10 cellular contexts compared by ENCODE assay signal in the genomic region with DNA sequence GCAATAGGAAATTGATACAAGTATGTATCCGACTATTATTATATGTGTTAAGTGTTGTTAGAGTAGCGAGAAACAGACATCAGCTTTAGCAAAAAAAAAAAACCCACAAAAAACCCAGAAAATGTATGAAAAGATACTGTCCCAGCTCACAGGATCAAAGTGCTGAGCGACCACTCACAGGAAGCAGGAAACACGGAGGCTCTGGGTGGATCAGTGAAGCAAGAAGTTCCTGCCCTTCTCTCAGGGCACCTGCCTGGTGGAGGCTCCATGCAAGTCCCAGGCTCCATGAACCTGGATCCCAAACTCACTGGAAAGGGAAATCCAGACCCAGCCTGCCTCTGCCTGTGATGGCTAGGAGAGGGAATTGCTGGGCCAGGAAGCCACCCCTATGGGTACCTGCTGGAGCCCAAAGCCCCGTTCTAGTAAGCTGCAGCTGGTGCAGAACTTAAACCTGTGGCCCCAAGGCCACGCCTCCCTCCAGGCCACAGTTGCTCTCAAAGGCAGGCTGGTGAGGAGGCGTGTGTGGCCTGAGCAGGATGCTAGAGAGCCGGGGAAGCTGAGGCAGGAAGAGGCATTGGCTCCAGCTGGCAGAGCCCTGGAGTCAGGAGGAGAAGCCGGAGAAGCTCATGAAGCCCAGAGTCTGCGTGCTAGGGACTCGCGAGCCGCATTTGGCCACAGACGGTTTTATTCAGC.
DNase-seq lines count a peak whose midpoint lies in the region; ATAC-seq, FAIRE-seq and TF ChIP-seq lines count a peak whose summit lies in the region.
"Had no signal": no experiment of that assay in that cellular context is flagged by ENCODE, and none has a peak within 500 bp of the region (broad histone marks: within the 10 kb centered on the region; RNA-seq: fewer than 3 reads in every experiment).

No MANE protein-coding gene starts in this region.

- no peaks in the 10 kb centered on the region for H3K9me3 ChIP-seq in CD8-positive, alpha-beta memory T cell (ENCODE audit: low read length)
- no peaks in the 10 kb centered on the region for H3K9me3 ChIP-seq in kidney (ENCODE audit: control insufficient read depth in 1 of 2, low read length in 2 of 2)

- no peak overlapping the region for H3K27ac ChIP-seq in CD8-positive, alpha-beta memory T cell (ENCODE audit: low read depth, low read length)
- H3K27ac ChIP-seq in kidney (ENCODE audit: low read depth in 2 of 2, low read length in 2 of 2) = no peak overlapping the region

- peak in 4 of 5 donors; percentile 29 to 70 (median 44) for DNase-seq in CD8-positive, alpha-beta memory T cell
- peak; percentile 56 to 67 for DNase-seq in activated CD4-positive, alpha-beta T cell treated with anti-CD3 and anti-CD28 coated beads, Interleukin-2, amount 50 U/mL, for 48 hours
- DNase-seq in kidney (peak; percentile 68), H4 (ENCODE audit: low spot score) (no peak), NCI-H345 treated with DMSO at 0.1 percent for 48 hours (lab: John Stamatoyannopoulos, UW; ENCODE audit: unreplicated experiment) (no peak), NCI-H526 (lab: John Stamatoyannopoulos, UW) (no peak), superior temporal gyrus (ENCODE audit: extremely low spot score) (no peak)
- DNase-seq: NCI-H1694 had no signal

- peaks cover 0 to 2% of the 10 kb centered on the region in 2 donors for H3K27me3 Mint-ChIP-seq in CD8-positive, alpha-beta memory T cell

- TF ChIP-seq CTCF in kidney (IDR thresholded peaks at IDR 0.05; ENCODE audit: borderline replicate concordance, extremely low read depth, insufficient read depth) = no peak

- intact Hi-C loops in kidney (cut with DNase I) = no loop called here

- CTCF ChIA-PET in CD8-positive, alpha-beta memory T cell (lab: Charles Lee) = interaction anchor here (3.4 to 5.3 kb wide), 2 partner anchors 10 to 20 kb away, joined by 12 to 19 read pairs; no protein-coding TSS in a partner anchor

- H3K36me3 Mint-ChIP-seq in CD8-positive, alpha-beta memory T cell = no peaks in the 10 kb centered on the region

- peak; percentile 76 for ATAC-seq in HG03108 (IDR thresholded peaks at IDR 0.05; ENCODE audit: unreplicated experiment)

- POLR2A ChIA-PET in CD8-positive, alpha-beta memory T cell (lab: Charles Lee) = no interaction called here

- peak overlapping the region; percentile 70 to 87 (median 76) for H3K4me3 Mint-ChIP-seq in CD8-positive, alpha-beta memory T cell

- peaks cover 45% of the 10 kb centered on the region for H3K4me1 ChIP-seq in CD8-positive, alpha-beta memory T cell (ENCODE audit: insufficient read depth, low read length)
- H3K4me1 ChIP-seq in kidney (ENCODE audit: control insufficient read depth in 1 of 2, insufficient read depth in 1 of 2, low read depth in 1 of 2, low read length in 2 of 2) = no peaks in the 10 kb centered on the region

- H3K9ac ChIP-seq in kidney (ENCODE audit: low read length in 2 of 2) = no peak overlapping the region

- H3K36me3 ChIP-seq in CD8-positive, alpha-beta memory T cell (ENCODE audit: insufficient read depth, low read length) = no peaks in the 10 kb centered on the region
- no peaks in the 10 kb centered on the region for H3K36me3 ChIP-seq in kidney (ENCODE audit: control insufficient read depth in 1 of 2, insufficient read depth in 2 of 2, low read length in 2 of 2)

- H3K4me1 Mint-ChIP-seq in CD8-positive, alpha-beta memory T cell = peaks cover 41 to 51% (median 50%) of the 10 kb centered on the region in 3 donors

- no peaks in the 10 kb centered on the region for H3K27me3 ChIP-seq in CD8-positive, alpha-beta memory T cell (ENCODE audit: insufficient read depth, low read length, poor library complexity, severe bottlenecking)

- H3K4me3 ChIP-seq in CD8-positive, alpha-beta memory T cell (ENCODE audit: low read length) = no peak overlapping the region
- no peak overlapping the region for H3K4me3 ChIP-seq in kidney (ENCODE audit: low read length in 2 of 2)

- H3K27ac Mint-ChIP-seq in CD8-positive, alpha-beta memory T cell = peak overlapping the region; percentile 87 to 100 (median 96)

- FAIRE-seq in kidney (lab: Jason Lieb, UNC) = no peak
- FAIRE-seq: bronchial epithelial cell had no signal

- no peaks in the 10 kb centered on the region for H3K9me3 Mint-ChIP-seq in CD8-positive, alpha-beta memory T cell

Comparison
In these comparisons a context has a peak if more than half of its experiments do, and no peak if none do; other contexts are left out.
1. DNase-seq: peak in CD8-positive, alpha-beta memory T cell (4 of 5), activated CD4-positive, alpha-beta T cell treated with anti-CD3 and anti-CD28 coated beads, Interleukin-2, amount 50 U/mL, for 48 hours (2 of 2) and kidney (single experiment); none in H4 (single experiment), NCI-H345 treated with DMSO at 0.1 percent for 48 hours (single experiment), NCI-H526 (0 of 2) and superior temporal gyrus (single experiment).